In the genomic region with DNA sequence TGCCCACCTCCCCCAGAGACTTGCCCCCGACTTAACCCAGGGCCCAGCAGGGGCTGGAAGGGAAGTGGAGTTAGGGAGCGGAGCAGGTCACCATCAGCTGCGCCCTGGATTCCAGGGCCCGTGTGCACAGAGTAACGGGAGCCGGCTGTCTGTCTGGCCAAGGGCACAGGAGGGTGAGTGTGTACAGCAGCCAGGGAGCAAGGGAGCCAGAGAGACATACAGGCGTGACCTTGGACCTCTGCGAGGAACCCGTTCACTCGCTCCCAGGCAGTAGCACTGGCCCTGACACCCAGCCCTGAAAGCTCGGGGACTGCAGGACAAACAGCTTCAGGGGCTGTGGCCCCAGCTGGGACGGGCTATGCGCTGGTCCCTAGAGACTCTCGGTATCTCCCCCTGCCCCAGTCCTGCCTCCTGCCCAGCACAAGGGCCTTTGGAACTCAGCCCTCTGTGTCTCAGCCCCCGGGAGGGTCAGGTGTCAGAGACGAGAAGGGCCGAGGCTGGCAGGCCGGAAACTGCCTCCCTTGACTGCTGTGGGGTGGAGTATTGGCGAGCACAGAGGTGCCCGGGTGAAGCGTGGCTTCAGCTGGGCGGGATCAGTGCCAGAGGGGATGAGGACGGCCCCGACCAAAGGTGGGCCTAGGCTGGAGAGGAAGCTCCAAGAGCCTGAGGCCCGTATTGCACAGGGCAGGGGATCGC, we compare ENCODE assay signal across 11 cellular contexts. TPM values are rescaled to one million over a fixed set of nuclear protein-coding genes. Genes with fewer than 3 reads are reported as not detected.
A peak's percentile ranks its signal among the peaks of the same experiment; 100 is the strongest.
DNase-seq lines count a peak whose midpoint lies in the region; ATAC-seq and TF ChIP-seq lines count a peak whose summit lies in the region.
"Not testable (repeated sequence)": the region's sequence is repeated elsewhere in the genome, so short reads cannot be mapped to it uniquely, and the experiment has no call there.
"Had no signal": no experiment of that assay in that cellular context is flagged by ENCODE, and none has a peak within 500 bp of the region (broad histone marks: within the 10 kb centered on the region; RNA-seq: fewer than 3 reads in every experiment).

No MANE protein-coding gene starts in this region.

- intact Hi-C loops in CD14-positive monocyte (cut with micrococcal nuclease); left ventricle myocardium superior (cut with micrococcal nuclease); right lobe of liver (cut with DNase I); sciatic nerve (cut with DNase I); upper lobe of right lung (cut with DNase I): not testable (repeated sequence)

- H3K4me3 Mint-ChIP-seq in CD14-positive monocyte; activated T-cell treated with anti-CD3 and anti-CD28 coated beads, Interleukin-2, amount 50 U/mL, for 4 hours; chondrocyte (ENCODE audit: unreplicated experiment): not testable (repeated sequence)

- not testable (repeated sequence) for TF ChIP-seq CTCF in CD14-positive monocyte (IDR thresholded peaks at IDR 0.05); chondrocyte (IDR thresholded peaks at IDR 0.05); right lobe of liver (IDR thresholded peaks at IDR 0.05); upper lobe of right lung (IDR thresholded peaks at IDR 0.05)

- H3K9me3 ChIP-seq in right lobe of liver, upper lobe of right lung: not testable (repeated sequence)

- TF ChIP-seq POLR2A in right lobe of liver (IDR thresholded peaks at IDR 0.05) = not testable (repeated sequence)

- DNase-seq in CD14-positive monocyte (ENCODE audit: low spot score) (peak; percentile 20), chondrocyte (ENCODE audit: low spot score) (peak; percentile 48), left ventricle myocardium superior (peak; percentile 17), right lobe of liver (peak in 2 of 3 donors; percentile 68 to 78), sciatic nerve (ENCODE audit: low spot score) (peak; percentile 30), upper lobe of right lung (peak; percentile 29)
- DNase-seq in activated CD4-positive, CD25-positive, alpha-beta regulatory T cell treated with anti-CD3 and anti-CD28 coated beads, Interleukin-2, amount 50 U/mL, for 72 hours = peak; percentile 27
- peak; percentile 1 for DNase-seq in activated T-cell treated with anti-CD3 and anti-CD28 coated beads, Interleukin-2, amount 50 U/mL, for 4 hours

- H3K4me1 ChIP-seq in right lobe of liver, upper lobe of right lung: not testable (repeated sequence)

- H3K36me3 ChIP-seq in right lobe of liver, upper lobe of right lung: not testable (repeated sequence)

- H3K27me3 Mint-ChIP-seq in CD14-positive monocyte (ENCODE audit: low read depth in 3 of 3); activated T-cell treated with anti-CD3 and anti-CD28 coated beads, Interleukin-2, amount 50 U/mL, for 4 hours (ENCODE audit: low read depth); chondrocyte (ENCODE audit: low read depth): not testable (repeated sequence)

- H3K4me3 ChIP-seq in right lobe of liver, upper lobe of right lung: not testable (repeated sequence)

- H3K4me1 Mint-ChIP-seq in CD14-positive monocyte; activated T-cell treated with anti-CD3 and anti-CD28 coated beads, Interleukin-2, amount 50 U/mL, for 4 hours (ENCODE audit: low read depth); chondrocyte (ENCODE audit: low read depth): not testable (repeated sequence)

- ATAC-seq in activated T-cell treated with anti-CD3 and anti-CD28 coated beads, Interleukin-2, amount 50 U/mL, for 4 hours; sciatic nerve; upper lobe of right lung: not testable (repeated sequence)
- ATAC-seq in left ventricle myocardium superior (peak; percentile 17), right lobe of liver (peak; percentile 74 to 86 (median 80))

- WGBS in right lobe of liver (ENCODE audit: insufficient coverage, low coverage, low lambda C conversion rate, missing lambda C conversion rate) = no CpG with 5 or more reads among the region's 26 CpGs

- not testable (repeated sequence) for H3K9me3 Mint-ChIP-seq in CD14-positive monocyte; activated T-cell treated with anti-CD3 and anti-CD28 coated beads, Interleukin-2, amount 50 U/mL, for 4 hours; chondrocyte (ENCODE audit: low read depth)

- not testable (repeated sequence) for H3K27me3 ChIP-seq in right lobe of liver, upper lobe of right lung

- peak overlapping the region in 3 of 7 donors; percentile 33 to 72 (median 57) for H3K27ac Mint-ChIP-seq in CD14-positive monocyte
- not testable (repeated sequence) for H3K27ac Mint-ChIP-seq in chondrocyte (ENCODE audit: unreplicated experiment)

- not testable (repeated sequence) for H3K27ac ChIP-seq in right lobe of liver, upper lobe of right lung

- peaks cover 4 to 14% of the 10 kb centered on the region in 2 donors for H3K36me3 Mint-ChIP-seq in CD14-positive monocyte
- not testable (repeated sequence) for H3K36me3 Mint-ChIP-seq in activated T-cell treated with anti-CD3 and anti-CD28 coated beads, Interleukin-2, amount 50 U/mL, for 4 hours (ENCODE audit: insufficient read depth); chondrocyte (ENCODE audit: low read depth)

RNA-seq across cellular contexts. Expression of a gene that starts 46.2 kb away (rescaled TPM):
- polyA plus RNA-seq in CD14-positive monocyte = not detected
- total RNA-seq in activated T-cell treated with anti-CD3 and anti-CD28 coated beads, Interleukin-2, amount 50 U/mL, for 4 hours = not detected
- total RNA-seq in chondrocyte = not detected in 3 replicates
- total RNA-seq in left ventricle myocardium superior = not detected
- not detected for total RNA-seq in right lobe of liver
- total RNA-seq in sciatic nerve = not detected
- total RNA-seq in upper lobe of right lung = 9.5 TPM
- total RNA-seq: Calu3; CD8-positive, alpha-beta memory T cell; HFFc6 had no signal
- polyA plus RNA-seq: CD8-positive, alpha-beta memory T cell had no signal

Comparison
In these comparisons a context has a peak if more than half of its experiments do, and no peak if none do; other contexts are left out.
1. DNase-seq: peak in every context shown above with its lines; median percentile 73 in right lobe of liver; 48 in chondrocyte; 30 in sciatic nerve; 29 in upper lobe of right lung; 27 in activated CD4-positive, CD25-positive, alpha-beta regulatory T cell treated with anti-CD3 and anti-CD28 coated beads, Interleukin-2, amount 50 U/mL, for 72 hours; 20 in CD14-positive monocyte; 17 in left ventricle myocardium superior; 1 in activated T-cell treated with anti-CD3 and anti-CD28 coated beads, Interleukin-2, amount 50 U/mL, for 4 hours.